8 cellular contexts compared by ENCODE assay signal in genomic region chr6:26022166-26022510, GRCh38. TPM values are rescaled to one million over a fixed set of nuclear protein-coding genes. Genes with fewer than 3 reads are reported as not detected.
DNase-seq lines count a peak whose midpoint lies in the region; ATAC-seq, FAIRE-seq and TF ChIP-seq lines count a peak whose summit lies in the region.

No MANE protein-coding gene starts in this region.

- peak overlapping the region; percentile 93 for H3K27ac ChIP-seq in effector memory CD4-positive, alpha-beta T cell (ENCODE audit: insufficient read depth, low read length, poor library complexity, severe bottlenecking)
- peak overlapping the region; percentile 99 for H3K27ac ChIP-seq in lung (ENCODE audit: low read depth in 1 of 2, low read length in 1 of 2)
- H3K27ac ChIP-seq in substantia nigra (ENCODE audit: low read depth, low read length, poor library complexity, severe bottlenecking): peak overlapping the region; percentile 89

- H3K36me3 ChIP-seq in effector memory CD4-positive, alpha-beta T cell (ENCODE audit: control insufficient read depth, insufficient read depth, low read length): no peaks in the 10 kb centered on the region
- H3K36me3 ChIP-seq in lung (ENCODE audit: control insufficient read depth in 2 of 2, insufficient read depth in 2 of 2, low read length in 2 of 2): no peaks in the 10 kb centered on the region

- TF ChIP-seq CTCF in lung (IDR thresholded peaks at IDR 0.05; ENCODE audit: control extremely low read depth, extremely low read depth): no peak

- DNase-seq in AG08396 (ENCODE audit: low spot score): peak; percentile 70
- no peak for DNase-seq in GM19239 (ENCODE audit: insufficient read length, low spot score)
- peak; percentile 29 for DNase-seq in NCI-H2081 treated with DMSO at 0.1 percent for 48 hours (lab: John Stamatoyannopoulos, UW)
- peak in 1 of 3 donors; percentile 38 for DNase-seq in effector memory CD4-positive, alpha-beta T cell
- no peak for DNase-seq in lung (ENCODE audit: low spot score)
- DNase-seq in substantia nigra (lab: John Stamatoyannopoulos, UW): peak in 39 of 49 donors; percentile 4 to 80 (median 42)

- FAIRE-seq in GM19239 (lab: Jason Lieb, UNC) (peak; percentile 49), TTC549 (lab: Jason Lieb, UNC) (peak; percentile 45)

- H3K4me3 ChIP-seq in effector memory CD4-positive, alpha-beta T cell (ENCODE audit: insufficient read depth, low read depth, low read length, poor library complexity, severe bottlenecking): peak overlapping the region; percentile 63
- no peak overlapping the region for H3K4me3 ChIP-seq in lung

- peaks cover 18% of the 10 kb centered on the region for H3K4me1 ChIP-seq in effector memory CD4-positive, alpha-beta T cell (ENCODE audit: control insufficient read depth, insufficient read depth, low read length, poor library complexity, severe bottlenecking)
- H3K4me1 ChIP-seq in lung (ENCODE audit: control insufficient read depth in 2 of 2, insufficient read depth in 2 of 2, low read length in 2 of 2): peaks cover 3 to 5% of the 10 kb centered on the region in 2 donors

- WGBS in lung, 2 donors: 4 to 5% methylated on average over 6 of the region's 6 CpGs

- ATAC-seq in lung (ENCODE audit: insufficient read depth, low FRiP score): peak; percentile 17
- no peak for ATAC-seq in GM19023 (IDR thresholded peaks at IDR 0.05; ENCODE audit: unreplicated experiment)

- no peaks in the 10 kb centered on the region for H3K27me3 ChIP-seq in effector memory CD4-positive, alpha-beta T cell (replicated peaks; ENCODE audit: control insufficient read depth, insufficient read depth, low read length, poor library complexity, severe bottlenecking)
- H3K27me3 ChIP-seq in lung (ENCODE audit: control insufficient read depth, insufficient read depth): no peaks in the 10 kb centered on the region

- H3K9me3 ChIP-seq in effector memory CD4-positive, alpha-beta T cell (ENCODE audit: control insufficient read depth, low read length): no peaks in the 10 kb centered on the region
- H3K9me3 ChIP-seq in lung (ENCODE audit: control insufficient read depth in 2 of 2, insufficient read depth in 1 of 2, low read length in 1 of 2): no peaks in the 10 kb centered on the region

RNA-seq across cellular contexts. Expression of gene TRIM38, which starts 59.5 kb away (rescaled TPM):
- total RNA-seq in lung: 10 to 100 TPM; 12.7 to 18.0 TPM
- polyA plus RNA-seq in lung: 1 to 10 TPM; 7.2 to 7.5 TPM

Comparison
In these comparisons a context has a peak if more than half of its experiments do, and no peak if none do; other contexts are left out.
1. DNase-seq: peak in AG08396 (single experiment), NCI-H2081 treated with DMSO at 0.1 percent for 48 hours (single experiment) and substantia nigra (39 of 49); none in GM19239 (single experiment) and lung (single experiment).
2. Peak in every context shown above with its lines, with median percentiles within 50 percentile points of each other: H3K27ac ChIP-seq.